Comparison of ENCODE assay signal across 13 cellular contexts in genomic region chr6:146856296-146856695, GRCh38.
DNase-seq lines count a peak whose midpoint lies in the region; ATAC-seq and TF ChIP-seq lines count a peak whose summit lies in the region.
"Had no signal": no experiment of that assay in that cellular context is flagged by ENCODE, and none has a peak within 500 bp of the region (broad histone marks: within the 10 kb centered on the region; RNA-seq: fewer than 3 reads in every experiment).

No MANE protein-coding gene starts in this region.

- no peak for DNase-seq in Panc1 (ENCODE audit: low read depth, low spot score)
- DNase-seq in GM19238 (ENCODE audit: insufficient read length, low spot score), result no peak
- DNase-seq in NCI-H1694 treated with DMSO at 0.1 percent for 48 hours (lab: John Stamatoyannopoulos, UW), result no peak
- no peak for DNase-seq in DMS79 (lab: John Stamatoyannopoulos, UW)
- DNase-seq: Karpas-422, right cardiac atrium had no signal

- intact Hi-C loops in Panc1 (cut with micrococcal nuclease; ENCODE audit: unreplicated experiment), result loop anchor here (5.0 kb wide), 2 partner anchors 266 to 1311 kb away; no protein-coding TSS in a partner anchor

- no peaks in the 10 kb centered on the region for H3K9me3 ChIP-seq in Panc1 (ENCODE audit: control insufficient read depth, insufficient read depth, low read depth, low read length)
- H3K9me3 ChIP-seq: SJSA1 had no signal

- no peaks in the 10 kb centered on the region for H3K36me3 ChIP-seq in Panc1 (ENCODE audit: control insufficient read depth, insufficient read depth, low read length)
- H3K36me3 ChIP-seq: SJSA1 had no signal

- H3K4me3 ChIP-seq in Panc1 (ENCODE audit: low read depth in 2 of 2, low read length in 2 of 2), result no peak overlapping the region
- H3K4me3 ChIP-seq: hepatocyte, SJSA1 had no signal

- CTCF ChIA-PET in Panc1 (lab: Charles Lee), result interaction anchor here (0.8 kb wide), 1 partner anchor 191 kb away, joined by 6 read pairs; no protein-coding TSS in a partner anchor

- no peaks in the 10 kb centered on the region for H3K27me3 ChIP-seq in Panc1 (ENCODE audit: control insufficient read depth, insufficient read depth, low read length)
- H3K27me3 ChIP-seq: hepatocyte, SJSA1 had no signal

- no TSS peak for BruUV-seq in Panc1 (replicated peaks; lab: Mats Ljungman, UMichigan)

- peak; percentile 47 for ATAC-seq in GM18498 (IDR thresholded peaks at IDR 0.05; ENCODE audit: unreplicated experiment)
- peak; percentile 35 for ATAC-seq in GM19025 (IDR thresholded peaks at IDR 0.05; ENCODE audit: low read depth, unreplicated experiment)
- peak; percentile 45 for ATAC-seq in HG02763 (IDR thresholded peaks at IDR 0.05; ENCODE audit: unreplicated experiment)
- no peak for ATAC-seq in Panc1
- ATAC-seq in GM21515 (IDR thresholded peaks at IDR 0.05; ENCODE audit: unreplicated experiment), result no peak
- ATAC-seq: activated CD4-positive, CD25-positive, alpha-beta regulatory T cell treated with anti-CD3 and anti-CD28 coated beads, Interleukin-2, amount 50 U/mL, for 24 hours; right cardiac atrium had no signal

- POLR2A ChIA-PET in Panc1 (lab: Charles Lee), result no interaction called here

- H3K4me1 ChIP-seq in Panc1 (ENCODE audit: control insufficient read depth, insufficient read depth, low read length), result peaks cover 12% of the 10 kb centered on the region; the same call in 1 of the 2 replicates

- in situ Hi-C loops in Panc1 (cut with HindIII; ENCODE audit: low pct_unique_long_range_greater_than_20kb, low sequenced_read_pairs), result no loop called here

- peak overlapping the region; percentile 5; the same call in 1 of the 2 replicates for H3K27ac ChIP-seq in Panc1 (ENCODE audit: low read length)
- H3K27ac ChIP-seq: hepatocyte, SJSA1 had no signal

- no peak for TF ChIP-seq CTCF in Panc1 (IDR thresholded peaks at IDR 0.05)

Comparison
In these comparisons a context has a peak if more than half of its experiments do, and no peak if none do; other contexts are left out.
1. ATAC-seq: peak in GM18498 (single experiment), GM19025 (single experiment) and HG02763 (single experiment); none in Panc1 (single experiment) and GM21515 (single experiment).